Comparison of ENCODE assay signal across 12 cellular contexts in the genomic region with DNA sequence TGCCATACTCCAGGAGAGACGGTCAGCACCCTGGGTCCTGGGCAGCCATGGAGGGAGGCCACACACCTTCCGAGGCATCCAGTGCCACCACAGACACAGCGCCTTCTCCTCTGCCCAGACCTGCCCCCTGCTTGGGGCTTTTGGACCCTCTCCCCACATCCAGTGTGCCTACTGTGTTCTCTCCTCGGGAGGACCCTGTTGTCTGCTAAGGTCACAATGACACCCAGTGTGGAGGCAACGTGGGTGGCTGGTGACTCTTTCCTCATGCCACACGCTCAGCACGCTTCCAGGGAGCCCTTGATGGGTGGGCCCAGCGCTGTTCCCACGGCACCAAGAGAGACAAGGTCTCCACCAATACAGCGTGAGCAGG.
"Had no signal": no experiment of that assay in that cellular context is flagged by ENCODE, and none has a peak within 500 bp of the region (broad histone marks: within the 10 kb centered on the region; RNA-seq: fewer than 3 reads in every experiment).

No MANE protein-coding gene starts in this region.

- DNase-seq: activated CD4-positive, alpha-beta T cell treated with anti-CD3 and anti-CD28 coated beads for 48 hours; activated naive CD4-positive, alpha-beta T cell treated with anti-CD3 and anti-CD28 coated beads for 36 hours; dermis blood vessel endothelial cell; left cardiac atrium; lower lobe of right lung; naive thymus-derived CD8-positive, alpha-beta T cell; stimulated activated CD4-positive, alpha-beta T cell treated with anti-CD3 and anti-CD28 coated beads, Interleukin-15, amount 100 ng/mL, for 24 hours; stimulated activated CD4-positive, alpha-beta T cell treated with anti-CD3 and anti-CD28 coated beads, Interleukin-4, amount 100 ng/mL, for 4 hours had no signal

- H3K36me3 ChIP-seq: lower lobe of right lung, tibial artery had no signal

- H3K27ac ChIP-seq: lower lobe of right lung, tibial artery had no signal

- H3K9me3 ChIP-seq: lower lobe of right lung, tibial artery had no signal

- H3K27ac Mint-ChIP-seq: activated naive CD4-positive, alpha-beta T cell treated with anti-CD3 and anti-CD28 coated beads for 36 hours; activated T-helper 1 cell treated with anti-CD3 and anti-CD28 coated beads, Interleukin-12 subunit alpha, Interleukin-12 subunit beta, Interleukin-2, Interleukin-4 antibody, amounts not matched to agents 30 ng/mL and 10 ng/mL and 1 ng/mL, durations not matched to agents 14 hours and 24 hours and 36 hours; naive thymus-derived CD8-positive, alpha-beta T cell; WTC11 had no signal

- H3K4me3 ChIP-seq: lower lobe of right lung, tibial artery had no signal

- H3K9me3 Mint-ChIP-seq: activated naive CD4-positive, alpha-beta T cell treated with anti-CD3 and anti-CD28 coated beads for 36 hours; activated T-helper 1 cell treated with anti-CD3 and anti-CD28 coated beads, Interleukin-12 subunit alpha, Interleukin-12 subunit beta, Interleukin-2, Interleukin-4 antibody, amounts not matched to agents 30 ng/mL and 10 ng/mL and 1 ng/mL, durations not matched to agents 14 hours and 24 hours and 36 hours; WTC11 had no signal

- H3K4me1 ChIP-seq: lower lobe of right lung, tibial artery had no signal

- H3K36me3 Mint-ChIP-seq: WTC11 had no signal

- H3K4me3 Mint-ChIP-seq: activated naive CD4-positive, alpha-beta T cell treated with anti-CD3 and anti-CD28 coated beads for 36 hours; activated T-helper 1 cell treated with anti-CD3 and anti-CD28 coated beads, Interleukin-12 subunit alpha, Interleukin-12 subunit beta, Interleukin-2, Interleukin-4 antibody, amounts not matched to agents 30 ng/mL and 10 ng/mL and 1 ng/mL, durations not matched to agents 14 hours and 24 hours and 36 hours; naive thymus-derived CD8-positive, alpha-beta T cell; WTC11 had no signal

- ATAC-seq: lower lobe of right lung; naive thymus-derived CD8-positive, alpha-beta T cell; SK-N-SH treated with all-trans-retinoic acid at 6 μM for 48 hours; WTC11 had no signal
